In genomic region chr9:32550609-32551490, GRCh38 we compare ENCODE assay signal across 8 cellular contexts.
A peak's percentile ranks its signal among the peaks of the same experiment; 100 is the strongest.
DNase-seq lines count a peak whose midpoint lies in the region; ATAC-seq and TF ChIP-seq lines count a peak whose summit lies in the region.

No MANE protein-coding gene starts in this region.

- H3K4me1 Mint-ChIP-seq in activated T-cell treated with anti-CD3 and anti-CD28 coated beads, Interleukin-2, amount 50 U/mL, for 24 hours (ENCODE audit: low read depth) = peaks cover 50% of the 10 kb centered on the region

- H3K4me3 ChIP-seq in mucosa of stomach (ENCODE audit: low read length) = peak overlapping the region; percentile 91

- H3K36me3 ChIP-seq in mucosa of stomach (ENCODE audit: control insufficient read depth, insufficient read depth, low read length) = no peaks in the 10 kb centered on the region

- H3K27ac Mint-ChIP-seq in activated T-cell treated with anti-CD3 and anti-CD28 coated beads, Interleukin-2, amount 50 U/mL, for 24 hours = peak overlapping the region; percentile 99

- peaks cover 76% of the 10 kb centered on the region for H3K36me3 Mint-ChIP-seq in activated T-cell treated with anti-CD3 and anti-CD28 coated beads, Interleukin-2, amount 50 U/mL, for 24 hours (ENCODE audit: low read depth)

- peaks cover 8% of the 10 kb centered on the region for H3K4me1 ChIP-seq in mucosa of stomach (ENCODE audit: control insufficient read depth, insufficient read depth, low read length)

- H3K4me3 Mint-ChIP-seq in activated T-cell treated with anti-CD3 and anti-CD28 coated beads, Interleukin-2, amount 50 U/mL, for 24 hours = peak overlapping the region; percentile 94

- DNase-seq in DMS153 treated with DMSO at 0.1 percent for 48 hours (lab: John Stamatoyannopoulos, UW; ENCODE audit: unreplicated experiment) = peak; percentile 67
- peak; percentile 46 for DNase-seq in OCI-M2 (lab: John Stamatoyannopoulos, UW; ENCODE audit: unreplicated experiment)
- peak; percentile 94 for DNase-seq in activated T-cell treated with anti-CD3 and anti-CD28 coated beads, Interleukin-2, amount 50 U/mL, for 24 hours
- DNase-seq in erythroblast (lab: John Stamatoyannopoulos, UW) = peak; percentile 92 to 95
- peak; percentile 91 to 94 for DNase-seq in stimulated activated CD8-positive, alpha-beta memory T cell treated with anti-CD3 and anti-CD28 coated beads, Interleukin-7, amount 100 ng/mL, for 1 hour (ENCODE audit: low read depth in 2 of 2)

- no peaks in the 10 kb centered on the region for H3K9me3 ChIP-seq in mucosa of stomach (ENCODE audit: control insufficient read depth, low read length)

- no peaks in the 10 kb centered on the region for H3K27me3 Mint-ChIP-seq in activated T-cell treated with anti-CD3 and anti-CD28 coated beads, Interleukin-2, amount 50 U/mL, for 24 hours

- peak; percentile 70 for TF ChIP-seq POLR2A in erythroblast (IDR thresholded peaks at IDR 0.05; ENCODE audit: low read length)

- H3K27me3 ChIP-seq in mucosa of stomach (ENCODE audit: control insufficient read depth, insufficient read depth, low read length) = no peaks in the 10 kb centered on the region

- peak; percentile 61 for ATAC-seq in GM21619 (IDR thresholded peaks at IDR 0.05; ENCODE audit: unreplicated experiment)

- peak overlapping the region; percentile 93 for H3K9ac ChIP-seq in mucosa of stomach (ENCODE audit: low read length)

- no peak for TF ChIP-seq EP300 in Ishikawa (IDR thresholded peaks at IDR 0.05; ENCODE audit: borderline replicate concordance)

- no peak for TF ChIP-seq RAD21 in Ishikawa (IDR thresholded peaks at IDR 0.05; ENCODE audit: low read depth)

- H3K9me3 Mint-ChIP-seq in activated T-cell treated with anti-CD3 and anti-CD28 coated beads, Interleukin-2, amount 50 U/mL, for 24 hours = no peaks in the 10 kb centered on the region

TF ChIP-seq in Ishikawa, 13 proteins besides CTCF, POLR2A, EP300 and RAD21:
- TF ChIP-seq CEBPB (IDR thresholded peaks at IDR 0.05) (no peak), FOXM1 (IDR thresholded peaks at IDR 0.05; ENCODE audit: borderline replicate concordance, low read depth) (0 out of 2 replicates have a peak, but pooled peaks have one; percentile 25), CREB1 (IDR thresholded peaks at IDR 0.05; ENCODE audit: low read depth) (peak; percentile 73), NFIC (IDR thresholded peaks at IDR 0.05) (no peak), TCF12 (IDR thresholded peaks at IDR 0.05; ENCODE audit: low read depth) (peak; percentile 50; the same call in 1 of the 2 replicates), USF1 (IDR thresholded peaks at IDR 0.05) (no peak), TEAD4 (IDR thresholded peaks at IDR 0.05) (no peak), TAF1 (IDR thresholded peaks at IDR 0.05; ENCODE audit: low read depth) (peak; percentile 50; the same call in 1 of the 2 replicates), MAX (IDR thresholded peaks at IDR 0.05) (peak; percentile 32; the same call in 1 of the 2 replicates), REST (IDR thresholded peaks at IDR 0.05; ENCODE audit: low read depth) (no peak), EGR1 (IDR thresholded peaks at IDR 0.05) (peak; percentile 7; the same call in 1 of the 2 replicates), YY1 (IDR thresholded peaks at IDR 0.05; ENCODE audit: low read depth) (no peak), ZBTB7A (IDR thresholded peaks at IDR 0.05; ENCODE audit: low read depth) (peak; percentile 99)

Comparison
In these comparisons a context has a peak if more than half of its experiments do, and no peak if none do; other contexts are left out.
1. Peak in every context shown above with its lines: DNase-seq, ATAC-seq and H3K4me3 ChIP-seq.